Comparison of ENCODE assay signal across 17 cellular contexts in genomic region chr16:71282943-71283342, GRCh38. TPM values are rescaled to one million over a fixed set of nuclear protein-coding genes. Genes with fewer than 3 reads are reported as not detected.
DNase-seq lines count a peak whose midpoint lies in the region; ATAC-seq and TF ChIP-seq lines count a peak whose summit lies in the region.
"Had no signal": no experiment of that assay in that cellular context is flagged by ENCODE, and none has a peak within 500 bp of the region (broad histone marks: within the 10 kb centered on the region; RNA-seq: fewer than 3 reads in every experiment).

No MANE protein-coding gene starts in this region.

- no peaks in the 10 kb centered on the region for H3K27me3 ChIP-seq in neural cell (ENCODE audit: insufficient read depth, low read depth, low read length)
- H3K27me3 ChIP-seq: BLaER1 treated with 17β-estradiol and CSF1 and Interleukin-3, amounts not matched to agents 10 nM and 100 nM had no signal

- peaks cover 8% of the 10 kb centered on the region for H3K36me3 ChIP-seq in neural cell (ENCODE audit: insufficient read depth, low read length)

- TF ChIP-seq POLR2A in erythroblast (IDR thresholded peaks at IDR 0.05; ENCODE audit: low read length) = peak; percentile 20

- TF ChIP-seq RAD21 in neural cell (conservative IDR thresholded peaks at IDR 0.05) = no peak

- H4K20me1 ChIP-seq in neural cell (ENCODE audit: insufficient read depth) = no peaks in the 10 kb centered on the region

- no peak overlapping the region for H3K27ac ChIP-seq in neural cell (ENCODE audit: low read length)
- H3K27ac ChIP-seq: 22Rv1; BLaER1 treated with 17β-estradiol and CSF1 and Interleukin-3, amounts not matched to agents 10 nM and 100 nM; GM23248; HL-60 had no signal

- no peaks in the 10 kb centered on the region for H3K9me3 ChIP-seq in neural cell (ENCODE audit: low read length)

- peak; percentile 8 for DNase-seq in NCI-H82 (lab: John Stamatoyannopoulos, UW)
- DNase-seq in NCI-H82 treated with DMSO at 0.1 percent for 48 hours (lab: John Stamatoyannopoulos, UW; ENCODE audit: unreplicated experiment) = no peak
- no peak for DNase-seq in erythroblast (lab: John Stamatoyannopoulos, UW)
- no peak for DNase-seq in stimulated activated naive CD4-positive, alpha-beta T cell treated with Interleukin-2 at 50 U/mL for 16 hours (lab: John Stamatoyannopoulos, UW)
- DNase-seq: ACHN; CD4-positive, CD25-positive, alpha-beta regulatory T cell; DMS53; GF-D8; GM23248; IMR-90 had no signal

- peaks cover 8% of the 10 kb centered on the region for H3K79me2 ChIP-seq in neural cell (replicated peaks; ENCODE audit: insufficient read depth, low read length)

- no peak overlapping the region for H3K4me2 ChIP-seq in neural cell (ENCODE audit: low read length)

- H3F3A ChIP-seq in neural cell (ENCODE audit: insufficient read depth, low read length, poor library complexity, severe bottlenecking) = no peaks in the 10 kb centered on the region

- no peak for TF ChIP-seq CTCF in neural cell (IDR thresholded peaks at IDR 0.05; ENCODE audit: poor library complexity, severe bottlenecking)

- no peak for TF ChIP-seq EP300 in neural cell (conservative IDR thresholded peaks at IDR 0.05; ENCODE audit: poor library complexity, severe bottlenecking)

- H2AFZ ChIP-seq in neural cell (ENCODE audit: low read depth, low read length) = no peak overlapping the region
- H2AFZ ChIP-seq: GM23248 had no signal

- ATAC-seq in GM19328 (IDR thresholded peaks at IDR 0.05; ENCODE audit: unreplicated experiment) (no peak), HG03196 (IDR thresholded peaks at IDR 0.05; ENCODE audit: unreplicated experiment) (no peak)
- ATAC-seq: HCT116 had no signal

- H3K4me3 ChIP-seq in neural cell (ENCODE audit: low read length) = peak overlapping the region; percentile 1
- H3K4me3 ChIP-seq: BLaER1 treated with 17β-estradiol and CSF1 and Interleukin-3, amounts not matched to agents 10 nM and 100 nM; GM23248 had no signal

- H3K9me2 ChIP-seq in neural cell (ENCODE audit: insufficient read depth, low read length) = no peaks in the 10 kb centered on the region

- no peak overlapping the region for H3K9ac ChIP-seq in neural cell (ENCODE audit: low read length)
- H3K9ac ChIP-seq: BLaER1 treated with 17β-estradiol and CSF1 and Interleukin-3, amounts not matched to agents 10 nM and 100 nM; GM23248 had no signal

TF ChIP-seq in neural cell, 6 proteins besides CTCF, POLR2A, EP300 and RAD21:
- TF ChIP-seq SMC3 (conservative IDR thresholded peaks at IDR 0.05; ENCODE audit: poor library complexity) = no peak
- TF ChIP-seq, protein P1, sequence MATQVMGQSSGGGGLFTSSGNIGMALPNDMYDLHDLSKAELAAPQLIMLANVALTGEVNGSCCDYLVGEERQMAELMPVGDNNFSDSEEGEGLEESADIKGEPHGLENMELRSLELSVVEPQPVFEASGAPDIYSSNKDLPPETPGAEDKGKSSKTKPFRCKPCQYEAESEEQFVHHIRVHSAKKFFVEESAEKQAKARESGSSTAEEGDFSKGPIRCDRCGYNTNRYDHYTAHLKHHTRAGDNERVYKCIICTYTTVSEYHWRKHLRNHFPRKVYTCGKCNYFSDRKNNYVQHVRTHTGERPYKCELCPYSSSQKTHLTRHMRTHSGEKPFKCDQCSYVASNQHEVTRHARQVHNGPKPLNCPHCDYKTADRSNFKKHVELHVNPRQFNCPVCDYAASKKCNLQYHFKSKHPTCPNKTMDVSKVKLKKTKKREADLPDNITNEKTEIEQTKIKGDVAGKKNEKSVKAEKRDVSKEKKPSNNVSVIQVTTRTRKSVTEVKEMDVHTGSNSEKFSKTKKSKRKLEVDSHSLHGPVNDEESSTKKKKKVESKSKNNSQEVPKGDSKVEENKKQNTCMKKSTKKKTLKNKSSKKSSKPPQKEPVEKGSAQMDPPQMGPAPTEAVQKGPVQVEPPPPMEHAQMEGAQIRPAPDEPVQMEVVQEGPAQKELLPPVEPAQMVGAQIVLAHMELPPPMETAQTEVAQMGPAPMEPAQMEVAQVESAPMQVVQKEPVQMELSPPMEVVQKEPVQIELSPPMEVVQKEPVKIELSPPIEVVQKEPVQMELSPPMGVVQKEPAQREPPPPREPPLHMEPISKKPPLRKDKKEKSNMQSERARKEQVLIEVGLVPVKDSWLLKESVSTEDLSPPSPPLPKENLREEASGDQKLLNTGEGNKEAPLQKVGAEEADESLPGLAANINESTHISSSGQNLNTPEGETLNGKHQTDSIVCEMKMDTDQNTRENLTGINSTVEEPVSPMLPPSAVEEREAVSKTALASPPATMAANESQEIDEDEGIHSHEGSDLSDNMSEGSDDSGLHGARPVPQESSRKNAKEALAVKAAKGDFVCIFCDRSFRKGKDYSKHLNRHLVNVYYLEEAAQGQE (IDR thresholded peaks at IDR 0.05; ENCODE audit: borderline replicate concordance) = no peak
- no peak for TF ChIP-seq EZH2 (IDR thresholded peaks at IDR 0.05; ENCODE audit: borderline replicate concordance, insufficient read depth, low read length, poor library complexity, severe bottlenecking)
- no peak for TF ChIP-seq MXI1 (conservative IDR thresholded peaks at IDR 0.05; ENCODE audit: poor library complexity, severe bottlenecking)
- no peak for TF ChIP-seq TAF1 (IDR thresholded peaks at IDR 0.05; ENCODE audit: low read depth)
- TF ChIP-seq POLR2AphosphoS5 (IDR thresholded peaks at IDR 0.05) = no peak

RNA-seq across cellular contexts. Expression of gene CMTR2, which starts 6.3 kb away (rescaled TPM):
- polyA plus RNA-seq in neural cell = 46.9 and 48.1 TPM in 2 replicates
- 67.9 and 76.3 TPM in 2 replicates for polyA minus RNA-seq in neural cell

RNA-seq across cellular contexts. Expression of gene HYDIN, which starts 52.4 kb away (rescaled TPM):
- polyA plus RNA-seq in neural cell = 0.54 and 2.2 TPM in 2 replicates
- polyA minus RNA-seq in neural cell = 7.3 and 17.4 TPM in 2 replicates
- polyA plus RNA-seq: CD4-positive, CD25-positive, alpha-beta regulatory T cell had no signal
